8 cellular contexts compared by ENCODE assay signal in the genomic region with DNA sequence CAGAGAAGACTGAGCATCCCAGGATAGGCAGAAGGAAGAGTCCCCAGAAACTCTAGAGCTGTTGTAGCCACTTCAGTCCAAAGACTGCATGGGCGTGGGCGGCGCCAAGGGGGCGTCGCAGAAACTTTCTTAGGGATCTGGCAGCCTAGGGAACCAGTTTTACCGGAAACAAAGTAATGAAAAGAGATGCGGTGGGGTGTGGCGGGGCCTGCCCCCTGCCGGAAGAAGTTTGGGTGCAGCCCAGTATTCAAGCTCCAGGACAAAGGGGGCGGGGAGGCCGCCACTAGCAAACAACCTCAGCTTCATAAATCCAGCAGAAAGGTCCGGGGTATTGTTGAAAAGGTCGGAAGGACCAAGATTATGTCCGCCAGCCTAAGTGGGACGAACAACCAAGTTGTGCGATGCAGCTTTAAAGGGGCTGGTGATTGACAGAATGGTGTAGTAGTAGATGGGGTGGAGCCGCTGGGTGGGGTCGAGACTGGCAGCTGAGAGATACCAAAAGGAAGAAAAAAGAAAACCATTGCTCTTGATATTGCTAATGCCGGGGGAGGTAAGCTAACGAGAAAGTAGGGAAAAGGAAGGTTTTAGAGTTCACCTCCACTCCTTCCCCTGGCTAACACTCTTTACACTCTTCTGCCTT.
DNase-seq lines count a peak whose midpoint lies in the region; ATAC-seq, FAIRE-seq and TF ChIP-seq lines count a peak whose summit lies in the region.

No MANE protein-coding gene starts in this region.

- H3K9me3 ChIP-seq in pancreas, result no peaks in the 10 kb centered on the region

- H3K4me3 ChIP-seq in pancreas, result peak overlapping the region; percentile 19 to 59 (median 42)

- 1 to 20% methylated on average over 20 of the region's 20 CpGs for whole genome bisulfite sequencing in pancreas, 2 donors

- peak overlapping the region in 3 of 4 donors; percentile 17 to 50 (median 50) for H3K27ac ChIP-seq in pancreas

- intact Hi-C loops in pancreas (cut with DNase I), result no loop called here

- ATAC-seq in HG02852 (IDR thresholded peaks at IDR 0.05; ENCODE audit: unreplicated experiment) (peak; percentile 75), pancreas (peak; percentile 89 to 90 (median 90))

- no peaks in the 10 kb centered on the region for H3K36me3 ChIP-seq in pancreas

- DNase-seq in NCI-H526 (lab: John Stamatoyannopoulos, UW) (peak; percentile 10 to 37), NCI-H526 treated with DMSO at 0.1 percent for 48 hours (lab: John Stamatoyannopoulos, UW) (no peak), NCI-H748 treated with DMSO at 0.1 percent for 48 hours (lab: John Stamatoyannopoulos, UW) (peak; percentile 42), germinal center (ENCODE audit: low spot score) (peak; percentile 61), pancreas (peak; percentile 27 to 62 (median 48)), mesenteric fat pad (ENCODE audit: low spot score) (no peak)
- DNase-seq in activated T-cell treated with anti-CD3 and anti-CD28 coated beads, Interleukin-2, amount 50 U/mL, for 48 hours, result peak; percentile 58 to 68

- no peaks in the 10 kb centered on the region for H3K27me3 ChIP-seq in pancreas

- TF ChIP-seq CTCF in pancreas (IDR thresholded peaks at IDR 0.05), result peak; percentile 15 to 33 (median 30)

- FAIRE-seq in pancreas (lab: Jason Lieb, UNC), result peak; percentile 32

- no peaks in the 10 kb centered on the region for H3K4me1 ChIP-seq in pancreas

Comparison
In these comparisons a context has a peak if more than half of its experiments do, and no peak if none do; other contexts are left out.
1. DNase-seq: peak in NCI-H526 (2 of 2), NCI-H748 treated with DMSO at 0.1 percent for 48 hours (single experiment), activated T-cell treated with anti-CD3 and anti-CD28 coated beads, Interleukin-2, amount 50 U/mL, for 48 hours (2 of 2), germinal center (single experiment) and pancreas (6 of 6); none in NCI-H526 treated with DMSO at 0.1 percent for 48 hours (single experiment) and mesenteric fat pad (single experiment).